ENCODE assay signal across 23 cellular contexts in the genomic region with DNA sequence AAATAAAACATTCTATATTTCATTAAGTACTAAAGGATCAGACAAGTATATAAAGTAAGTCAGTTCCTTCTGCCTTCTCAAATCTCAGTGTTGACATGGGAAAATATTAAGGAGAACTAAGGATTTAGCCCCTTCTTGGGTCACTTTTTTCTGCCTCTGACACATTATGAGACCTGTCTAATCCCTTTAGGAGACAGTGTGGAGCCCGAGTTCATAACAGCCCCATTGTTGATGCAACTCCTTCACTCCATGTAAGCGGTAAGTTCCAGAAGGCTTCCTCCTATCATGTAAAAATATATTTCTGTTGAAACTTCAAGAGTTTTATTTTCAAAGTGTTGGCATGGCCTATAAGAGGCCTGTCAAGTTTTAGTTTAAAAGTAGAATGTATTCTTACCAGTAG.
DNase-seq lines count a peak whose midpoint lies in the region; ATAC-seq and TF ChIP-seq lines count a peak whose summit lies in the region.
"Had no signal": no experiment of that assay in that cellular context is flagged by ENCODE, and none has a peak within 500 bp of the region (broad histone marks: within the 10 kb centered on the region; RNA-seq: fewer than 3 reads in every experiment).

No MANE protein-coding gene starts in this region.

- peak overlapping the region; percentile 75 for H3K4me2 ChIP-seq in smooth muscle cell
- H3K4me2 ChIP-seq: A549; BLaER1 treated with 17β-estradiol and CSF1 and Interleukin-3, amounts not matched to agents 10 nM and 100 nM had no signal

- H3K4me1 Mint-ChIP-seq in mesothelial cell of epicardium = peaks cover 50% of the 10 kb centered on the region
- H3K4me1 Mint-ChIP-seq: CD14-positive monocyte; CD8-positive, alpha-beta memory T cell had no signal

- peaks cover 5% of the 10 kb centered on the region for H3K9me3 Mint-ChIP-seq in mesothelial cell of epicardium
- H3K9me3 Mint-ChIP-seq: CD4-positive, alpha-beta T cell; CD8-positive, alpha-beta memory T cell; H9 had no signal

- H3K36me3 Mint-ChIP-seq in mesothelial cell of epicardium = peaks cover 44% of the 10 kb centered on the region
- H3K36me3 Mint-ChIP-seq: CD14-positive monocyte; CD8-positive, alpha-beta memory T cell had no signal

- H2AFZ ChIP-seq in smooth muscle cell (ENCODE audit: low read depth) = no peak overlapping the region
- H2AFZ ChIP-seq: GM23248 had no signal

- H3K4me3 ChIP-seq in HAP-1 = no peak overlapping the region
- H3K4me3 ChIP-seq in smooth muscle cell = no peak overlapping the region
- H3K4me3 ChIP-seq in esophagus squamous epithelium = no peak overlapping the region
- H3K4me3 ChIP-seq: A549; BLaER1 treated with 17β-estradiol and CSF1 and Interleukin-3, amounts not matched to agents 10 nM and 100 nM; GM12878; GM23248 had no signal

- no peaks in the 10 kb centered on the region for H3K79me2 ChIP-seq in smooth muscle cell (ENCODE audit: low read depth)

- H3K9me3 ChIP-seq in HAP-1 (no peaks in the 10 kb centered on the region), smooth muscle cell (replicated peaks; ENCODE audit: low read depth) (no peaks in the 10 kb centered on the region), esophagus squamous epithelium (no peaks in the 10 kb centered on the region)
- H3K9me3 ChIP-seq: A549; BE2C; BLaER1 treated with 17β-estradiol and CSF1 and Interleukin-3, amounts not matched to agents 10 nM and 100 nM had no signal

- H3K27ac ChIP-seq in smooth muscle cell (ENCODE audit: low read depth) (peak overlapping the region; percentile 60), esophagus squamous epithelium (no peak overlapping the region)
- H3K27ac ChIP-seq: A549; BLaER1 treated with 17β-estradiol and CSF1 and Interleukin-3, amounts not matched to agents 10 nM and 100 nM; GM23248 had no signal

- no peak overlapping the region for H3K9ac ChIP-seq in smooth muscle cell (ENCODE audit: low read depth)
- H3K9ac ChIP-seq: BLaER1 treated with 17β-estradiol and CSF1 and Interleukin-3, amounts not matched to agents 10 nM and 100 nM; GM23248 had no signal

- H3K27me3 ChIP-seq in HAP-1 (ENCODE audit: low read depth) (no peaks in the 10 kb centered on the region), smooth muscle cell (ENCODE audit: low read depth) (no peaks in the 10 kb centered on the region), esophagus squamous epithelium (no peaks in the 10 kb centered on the region)
- H3K27me3 ChIP-seq: BLaER1 treated with 17β-estradiol and CSF1 and Interleukin-3, amounts not matched to agents 10 nM and 100 nM had no signal

- TF ChIP-seq POLR2A in esophagus squamous epithelium (IDR thresholded peaks at IDR 0.05) = no peak

- peak; percentile 43 to 71 for DNase-seq in HAP-1 (ENCODE audit: low spot score in 2 of 2)
- DNase-seq in amniotic epithelial cell (ENCODE audit: low read depth) = peak; percentile 26
- no peak for DNase-seq in mesothelial cell of epicardium (ENCODE audit: low spot score in 2 of 2, unreplicated experiment in 2 of 2)
- DNase-seq in smooth muscle cell (lab: John Stamatoyannopoulos, UW; ENCODE audit: unreplicated experiment) = no peak
- no peak for DNase-seq in esophagus squamous epithelium (lab: John Stamatoyannopoulos, UW)
- no peak for DNase-seq in islet precursor cell
- DNase-seq: 8988T; ACHN; AML-193; BE2C; CD4-positive, alpha-beta T cell; CD8-positive, alpha-beta memory T cell; DMS 273 treated with DMSO at 0.1 percent for 48 hours; DMS79; EL; GDM1; GM23248; H9 had no signal

- in situ Hi-C loops in HAP-1 (cut with MboI; ENCODE audit: low sequenced_read_pairs) = no loop called here

- H3K27ac Mint-ChIP-seq in mesothelial cell of epicardium = peak overlapping the region; percentile 92
- H3K27ac Mint-ChIP-seq: CD14-positive monocyte; CD4-positive, alpha-beta T cell; CD8-positive, alpha-beta memory T cell had no signal

- TF ChIP-seq CTCF in mesothelial cell of epicardium (IDR thresholded peaks at IDR 0.05; ENCODE audit: unreplicated experiment) (no peak), smooth muscle cell (IDR thresholded peaks at IDR 0.05; ENCODE audit: borderline replicate concordance, insufficient read depth, poor library complexity, severe bottlenecking) (no peak), esophagus squamous epithelium (IDR thresholded peaks at IDR 0.05) (no peak)

- no peaks in the 10 kb centered on the region for H3K27me3 Mint-ChIP-seq in mesothelial cell of epicardium (ENCODE audit: low read depth)

- H3F3A ChIP-seq in smooth muscle cell (ENCODE audit: low read depth) = no peaks in the 10 kb centered on the region

- no peak overlapping the region for H3K4me3 Mint-ChIP-seq in mesothelial cell of epicardium
- H3K4me3 Mint-ChIP-seq: CD14-positive monocyte; CD4-positive, alpha-beta T cell; CD8-positive, alpha-beta memory T cell; H9 had no signal

- no peaks in the 10 kb centered on the region for H4K20me1 ChIP-seq in smooth muscle cell (ENCODE audit: low read depth)
- H4K20me1 ChIP-seq: BLaER1 treated with 17β-estradiol and CSF1 and Interleukin-3, amounts not matched to agents 10 nM and 100 nM had no signal

- H3K4me1 ChIP-seq in HAP-1 = peaks cover 42% of the 10 kb centered on the region
- H3K4me1 ChIP-seq in smooth muscle cell (ENCODE audit: low read depth) = peaks cover 22% of the 10 kb centered on the region
- peaks cover 0 to 2% (median 0%) of the 10 kb centered on the region in 3 donors for H3K4me1 ChIP-seq in esophagus squamous epithelium
- H3K4me1 ChIP-seq: A549, BE2C had no signal

- WGBS in smooth muscle cell (ENCODE audit: low lambda C conversion rate) = 28% methylated on average over 2 of the region's 2 CpGs
- WGBS in esophagus squamous epithelium, 2 donors = 89 to 90% methylated on average over 2 of the region's 2 CpGs

- H3K36me3 ChIP-seq in HAP-1 (replicated peaks) = no peaks in the 10 kb centered on the region
- no peaks in the 10 kb centered on the region for H3K36me3 ChIP-seq in smooth muscle cell (ENCODE audit: low read depth)
- H3K36me3 ChIP-seq in esophagus squamous epithelium = no peaks in the 10 kb centered on the region
- H3K36me3 ChIP-seq: BE2C; BLaER1 treated with 17β-estradiol and CSF1 and Interleukin-3, amounts not matched to agents 10 nM and 100 nM had no signal

- no peak for ATAC-seq in HG03045 (IDR thresholded peaks at IDR 0.05; ENCODE audit: unreplicated experiment)
- ATAC-seq: A549, GM12878 had no signal

- intact Hi-C loops in esophagus squamous epithelium (cut with DNase I) = no loop called here

Comparison
In these comparisons a context has a peak if more than half of its experiments do, and no peak if none do; other contexts are left out.
1. DNase-seq: peak in HAP-1 (2 of 2) and amniotic epithelial cell (single experiment); none in mesothelial cell of epicardium (0 of 2), smooth muscle cell (single experiment), esophagus squamous epithelium (single experiment) and islet precursor cell (single experiment).